Comparison of ENCODE assay signal across 8 cellular contexts in genomic region chr19:35716985-35717664, GRCh38. TPM values are rescaled to one million over a fixed set of nuclear protein-coding genes. Genes with fewer than 3 reads are reported as not detected.
DNase-seq lines count a peak whose midpoint lies in the region; ATAC-seq and TF ChIP-seq lines count a peak whose summit lies in the region.

No MANE protein-coding gene starts in this region.

- H3K9me3 Mint-ChIP-seq in dendritic cell treated with granulocyte-macrophage colony-stimulating factor and Interleukin-4, amounts not matched to agents 40 ng/mL and 50 ng/mL, for 4 days: no peaks in the 10 kb centered on the region

- H3K9me3 ChIP-seq in liver (ENCODE audit: control insufficient read depth in 4 of 4, low read length in 3 of 4): no peaks in the 10 kb centered on the region

- H3K36me3 ChIP-seq in liver (ENCODE audit: control insufficient read depth in 4 of 4, insufficient read depth in 3 of 4, low read depth in 1 of 4, low read length in 3 of 4): peaks cover 4 to 12% (median 9%) of the 10 kb centered on the region in 4 donors

- peaks cover 54% of the 10 kb centered on the region for H3K4me1 Mint-ChIP-seq in dendritic cell treated with granulocyte-macrophage colony-stimulating factor and Interleukin-4, amounts not matched to agents 40 ng/mL and 50 ng/mL, for 4 days (ENCODE audit: low read depth)

- H3K27me3 Mint-ChIP-seq in dendritic cell treated with granulocyte-macrophage colony-stimulating factor and Interleukin-4, amounts not matched to agents 40 ng/mL and 50 ng/mL, for 4 days: peaks cover 22% of the 10 kb centered on the region

- H3K4me1 ChIP-seq in liver (ENCODE audit: control insufficient read depth in 4 of 4, insufficient read depth in 4 of 4, low read length in 3 of 4): peaks cover 12 to 34% (median 25%) of the 10 kb centered on the region in 4 donors

- H3K4me3 Mint-ChIP-seq in dendritic cell treated with granulocyte-macrophage colony-stimulating factor and Interleukin-4, amounts not matched to agents 40 ng/mL and 50 ng/mL, for 4 days: peak overlapping the region; percentile 91

- under 1% methylated on average over 61 of the region's 61 CpGs for WGBS in liver

- ATAC-seq in GM19043 (IDR thresholded peaks at IDR 0.05; ENCODE audit: low read depth, unreplicated experiment): peak; percentile 50
- ATAC-seq in HG03354 (IDR thresholded peaks at IDR 0.05; ENCODE audit: poor library complexity, severe bottlenecking, unreplicated experiment): peak; percentile 69

- H3K27ac Mint-ChIP-seq in dendritic cell treated with granulocyte-macrophage colony-stimulating factor and Interleukin-4, amounts not matched to agents 40 ng/mL and 50 ng/mL, for 4 days: peak overlapping the region; percentile 87

- TF ChIP-seq RAD21 in liver (IDR thresholded peaks at IDR 0.05): peak; percentile 80 to 83

- peak overlapping the region; percentile 75 to 86 for H3K27ac ChIP-seq in liver (ENCODE audit: low read depth in 1 of 2, low read length in 2 of 2)

- peak overlapping the region in 1 of 2 donors; percentile 52 for H3K9ac ChIP-seq in liver (ENCODE audit: low read depth in 1 of 2, low read length in 2 of 2)

- peaks cover 36% of the 10 kb centered on the region for H3K36me3 Mint-ChIP-seq in dendritic cell treated with granulocyte-macrophage colony-stimulating factor and Interleukin-4, amounts not matched to agents 40 ng/mL and 50 ng/mL, for 4 days (ENCODE audit: low read depth)

- intact Hi-C loops in dendritic cell treated with granulocyte-macrophage colony-stimulating factor and Interleukin-4, amounts not matched to agents 40 ng/mL and 50 ng/mL, for 4 days (cut with micrococcal nuclease): loop anchor here (1.0 to 2.0 kb wide), 2 partner anchors 24 to 32 kb away; partner anchors contain the start of gene LIN37

- TF ChIP-seq CTCF in AG10803 (conservative IDR thresholded peaks at IDR 0.05; ENCODE audit: low read length) (peak; percentile 80), liver (IDR thresholded peaks at IDR 0.05; ENCODE audit: low read depth, low read length, missing input control) (peak; percentile 79)

- DNase-seq in AG10803 (ENCODE audit: low read depth) (peak; percentile 81), NCI-H526 (lab: John Stamatoyannopoulos, UW) (peak; percentile 76 to 92)
- peak; percentile 95 for DNase-seq in activated CD4-positive, alpha-beta T cell treated with anti-CD3 and anti-CD28 coated beads, Interleukin-2, amount 50 U/mL, for 1 hour
- DNase-seq in stimulated activated CD4-positive, alpha-beta T cell treated with anti-CD3 and anti-CD28 coated beads, Interleukin-4, amount 100 ng/mL, for 1 hour: peak; percentile 96

- H3K27me3 ChIP-seq in liver (ENCODE audit: control insufficient read depth in 4 of 4, insufficient read depth in 4 of 4, low read length in 3 of 4): no peaks in the 10 kb centered on the region

- peak overlapping the region; percentile 84 for H3K4me3 ChIP-seq in AG10803 (ENCODE audit: low read length)
- peak overlapping the region; percentile 69 to 91 (median 90) for H3K4me3 ChIP-seq in liver (ENCODE audit: low read depth in 1 of 3, low read length in 3 of 3)

TF ChIP-seq in liver, 16 proteins besides CTCF, POLR2A, EP300 and RAD21:
- TF ChIP-seq REST (IDR thresholded peaks at IDR 0.05) (peak; percentile 79), JUND (IDR thresholded peaks at IDR 0.05) (no peak), HNF4G (IDR thresholded peaks at IDR 0.05) (no peak), EGR1 (IDR thresholded peaks at IDR 0.05; ENCODE audit: low read depth in 2 of 2) (peak; percentile 89 to 92), YY1 (IDR thresholded peaks at IDR 0.05) (peak; percentile 1), TAF1 (conservative IDR thresholded peaks at IDR 0.05) (peak; percentile 6), SP1 (IDR thresholded peaks at IDR 0.05) (peak; percentile 52)

RNA-seq across cellular contexts. Expression of gene KMT2B, which starts 0.7 kb away (rescaled TPM):
- total RNA-seq in liver: 10 to 100 TPM in 1 of 2 donors, 1 to 10 TPM in 1; 6.3 to 12.1 TPM
- polyA plus RNA-seq in liver: 10 to 100 TPM in 1 of 2 donors, 1 to 10 TPM in 1; 3.7 to 10.3 TPM

RNA-seq across cellular contexts. Expression of gene ZBTB32, which starts 12.8 kb away (rescaled TPM):
- not detected for total RNA-seq in liver
- under 1 TPM in 1 of 2 donors, not detected in 1; 0.47 TPM for polyA plus RNA-seq in liver

RNA-seq across cellular contexts. Expression of gene IGFLR1, which starts 25.1 kb away (rescaled TPM):
- total RNA-seq in liver: 10 to 100 TPM in 1 of 2 donors, 1 to 10 TPM in 1; 7.0 to 11.2 TPM
- 10 to 100 TPM; 51.1 to 59.7 TPM for polyA plus RNA-seq in liver

RNA-seq across cellular contexts. Expression of gene U2AF1L4, which starts 28.1 kb away (rescaled TPM):
- total RNA-seq in liver: 10 to 100 TPM in 1 of 2 donors, 1 to 10 TPM in 1; 4.5 to 14.8 TPM
- polyA plus RNA-seq in liver: 10 to 100 TPM; 12.0 to 36.5 TPM

RNA-seq across cellular contexts. Expression of gene PSENEN, which starts 28.3 kb away (rescaled TPM):
- total RNA-seq in liver: 1 to 10 TPM; 7.4 to 7.7 TPM
- polyA plus RNA-seq in liver: 10 to 100 TPM; 33.8 to 58.1 TPM

Comparison
In these comparisons a context has a peak if more than half of its experiments do, and no peak if none do; other contexts are left out.
1. Peak in every context shown above with its lines: DNase-seq, ATAC-seq, H3K4me3 ChIP-seq and H3K27ac ChIP-seq.